21 cellular contexts compared by ENCODE assay signal in the genomic region with DNA sequence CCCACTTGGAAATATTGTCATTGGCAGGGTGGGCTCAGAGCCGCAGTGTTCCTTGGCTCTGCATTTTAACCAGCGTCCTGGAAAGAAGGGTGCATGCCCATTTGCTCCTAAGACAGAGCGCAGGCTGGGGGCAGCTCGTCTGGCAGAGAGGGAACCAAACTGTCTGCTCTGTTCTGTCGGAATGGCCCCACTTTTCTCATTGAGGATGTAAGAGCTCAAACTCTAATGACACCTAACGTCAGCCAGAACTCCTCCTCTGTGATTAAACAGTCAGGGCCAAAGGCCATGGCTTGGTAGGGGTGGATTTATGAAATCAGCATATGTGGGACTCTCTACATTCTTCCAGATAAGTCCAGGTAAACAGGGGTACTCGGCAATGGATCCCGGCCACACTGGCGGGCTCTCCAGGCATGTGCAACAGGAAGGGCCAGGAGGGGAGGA. TPM values are rescaled to one million over a fixed set of nuclear protein-coding genes. Genes with fewer than 3 reads are reported as not detected.
DNase-seq lines count a peak whose midpoint lies in the region; ATAC-seq and TF ChIP-seq lines count a peak whose summit lies in the region.
"Had no signal": no experiment of that assay in that cellular context is flagged by ENCODE, and none has a peak within 500 bp of the region (broad histone marks: within the 10 kb centered on the region; RNA-seq: fewer than 3 reads in every experiment).

No MANE protein-coding gene starts in this region.

- H3K4me1 ChIP-seq in right cardiac atrium (ENCODE audit: control insufficient read depth, insufficient read depth, low read length) = no peaks in the 10 kb centered on the region
- H3K4me1 ChIP-seq in left ventricle myocardium inferior = peaks cover 11% of the 10 kb centered on the region
- H3K4me1 ChIP-seq in aorta (ENCODE audit: control insufficient read depth in 1 of 2, insufficient read depth in 2 of 2, low read length in 2 of 2) = peaks cover 0 to 6% of the 10 kb centered on the region in 2 donors
- peaks cover 11% of the 10 kb centered on the region for H3K4me1 ChIP-seq in body of pancreas
- H3K4me1 ChIP-seq: BLaER1 had no signal

- H3K27ac Mint-ChIP-seq in nephron = peak overlapping the region; percentile 80 to 90 (median 89)

- H3K4me3 ChIP-seq in right cardiac atrium (ENCODE audit: low read length) (no peak overlapping the region), left ventricle myocardium inferior (no peak overlapping the region), aorta (ENCODE audit: low read length in 2 of 2) (no peak overlapping the region), body of pancreas (no peak overlapping the region)
- H3K4me3 ChIP-seq: BLaER1, GM23248 had no signal

- no peaks in the 10 kb centered on the region for H3K36me3 ChIP-seq in left ventricle myocardium inferior
- H3K36me3 ChIP-seq in aorta (ENCODE audit: control insufficient read depth in 1 of 2, insufficient read depth in 2 of 2, low read length in 1 of 2) = no peaks in the 10 kb centered on the region
- no peaks in the 10 kb centered on the region for H3K36me3 ChIP-seq in body of pancreas (replicated peaks in 1 of 2; ENCODE audit: insufficient read depth in 1 of 2, low read depth in 2 of 2)
- H3K36me3 ChIP-seq: BLaER1 had no signal

- no peaks in the 10 kb centered on the region for H3K9me3 Mint-ChIP-seq in nephron
- H3K9me3 Mint-ChIP-seq: CD4-positive, CD25-positive, alpha-beta regulatory T cell; H9 had no signal

- ATAC-seq in right cardiac atrium = peak; percentile 51 to 67
- peak; percentile 78 for ATAC-seq in left colon
- ATAC-seq in aorta (ENCODE audit: low FRiP score) = peak; percentile 42
- no peak for ATAC-seq in body of pancreas
- ATAC-seq: Panc1 had no signal

- H3K27ac ChIP-seq in right cardiac atrium (ENCODE audit: low read length) (no peak overlapping the region), left ventricle myocardium inferior (replicated peaks) (no peak overlapping the region), aorta (ENCODE audit: low read depth in 1 of 2, low read length in 2 of 2) (peak overlapping the region in 1 of 2 donors; percentile 17), body of pancreas (no peak overlapping the region)
- H3K27ac ChIP-seq: BLaER1, GM23248, RWPE1 had no signal

- peaks cover 6% of the 10 kb centered on the region for H3K4me1 Mint-ChIP-seq in nephron

- H3K9me3 ChIP-seq in right cardiac atrium (ENCODE audit: control insufficient read depth, low read length) (no peaks in the 10 kb centered on the region), left ventricle myocardium inferior (replicated peaks) (no peaks in the 10 kb centered on the region), aorta (ENCODE audit: control insufficient read depth, low read length) (no peaks in the 10 kb centered on the region), body of pancreas (no peaks in the 10 kb centered on the region)
- H3K9me3 ChIP-seq: BLaER1 had no signal

- intact Hi-C loops in right cardiac atrium (cut with DNase I) (no loop called here), left ventricle myocardium inferior (cut with micrococcal nuclease) (no loop called here), left colon (cut with DNase I, micrococcal nuclease) (no loop called here), aorta (cut with DNase I) (no loop called here), body of pancreas (cut with DNase I) (no loop called here)

- 65% methylated on average over 9 of the region's 9 CpGs for WGBS in right cardiac atrium
- WGBS in aorta, 2 donors = 2 to 9% methylated on average over 9 of the region's 9 CpGs
- 70 to 73% methylated on average over 9 of the region's 9 CpGs for WGBS in body of pancreas, 2 donors

- H3K36me3 Mint-ChIP-seq in nephron (ENCODE audit: low read depth) = peaks cover 3% of the 10 kb centered on the region
- H3K36me3 Mint-ChIP-seq: CD4-positive, CD25-positive, alpha-beta regulatory T cell had no signal

- TF ChIP-seq POLR2A in body of pancreas (IDR thresholded peaks at IDR 0.05) = no peak

- H3K27me3 ChIP-seq in right cardiac atrium (ENCODE audit: control insufficient read depth, insufficient read depth) = no peaks in the 10 kb centered on the region
- no peaks in the 10 kb centered on the region for H3K27me3 ChIP-seq in left ventricle myocardium inferior (ENCODE audit: low read depth)
- no peaks in the 10 kb centered on the region for H3K27me3 ChIP-seq in aorta (ENCODE audit: control insufficient read depth in 1 of 2, insufficient read depth in 2 of 2, low read length in 1 of 2)
- H3K27me3 ChIP-seq in body of pancreas = no peaks in the 10 kb centered on the region
- H3K27me3 ChIP-seq: BLaER1 had no signal

- H3K4me3 Mint-ChIP-seq in nephron = no peak overlapping the region
- H3K4me3 Mint-ChIP-seq: CD4-positive, CD25-positive, alpha-beta regulatory T cell; H9 had no signal

- H3K27me3 Mint-ChIP-seq in nephron (ENCODE audit: low read depth) = peaks cover 4% of the 10 kb centered on the region

- peak in 1 of 3 donors; percentile 59 for DNase-seq in right cardiac atrium
- DNase-seq in left ventricle myocardium inferior = no peak
- DNase-seq in left colon = peak in 1 of 2 donors; percentile 17
- no peak for DNase-seq in aorta
- DNase-seq in NCI-H2029 (lab: John Stamatoyannopoulos, UW) = no peak
- DNase-seq in dedifferentiated amniotic fluid mesenchymal stem cell (ENCODE audit: extremely low spot score) = no peak
- DNase-seq in body of pancreas = no peak
- DNase-seq: CD4-positive, CD25-positive, alpha-beta regulatory T cell; GM23248; H9; IMR-90; KG1; MM.1S; NCI-H2029 treated with DMSO at 0.1 percent for 48 hours; NCI-H2227 treated with DMSO at 0.1 percent for 48 hours; SHP77 treated with DMSO at 0.1 percent for 48 hours had no signal

- TF ChIP-seq CTCF in left ventricle myocardium inferior (IDR thresholded peaks at IDR 0.05; ENCODE audit: borderline replicate concordance) (no peak), nephron (IDR thresholded peaks at IDR 0.05; ENCODE audit: unreplicated experiment in 3 of 3) (no peak), body of pancreas (IDR thresholded peaks at IDR 0.05) (no peak)

RNA-seq across cellular contexts. Expression of a gene that starts 18.1 kb away (rescaled TPM):
- total RNA-seq in right cardiac atrium = 1 to 10 TPM; 1.6 to 2.5 (median 2.1) TPM
- polyA plus RNA-seq in right cardiac atrium = 0.77 TPM
- total RNA-seq in left ventricle myocardium inferior = 12.9 TPM
- total RNA-seq in left colon = 1 to 10 TPM in 1 of 2 donors, under 1 TPM in 1; 0.52 to 1.2 TPM
- 1 to 10 TPM; 5.7 to 7.3 TPM for total RNA-seq in aorta
- polyA plus RNA-seq in aorta = 1 to 10 TPM; 3.9 to 5.9 TPM
- total RNA-seq in body of pancreas = not detected
- total RNA-seq: CD4-positive, CD25-positive, alpha-beta regulatory T cell; IMR-90; OCI-LY7 had no signal
- polyA plus RNA-seq: IMR-90 had no signal
